Comparison of ENCODE assay signal across 11 cellular contexts in genomic region chr15:25793354-25794050, GRCh38.
DNase-seq lines count a peak whose midpoint lies in the region; ATAC-seq, FAIRE-seq and TF ChIP-seq lines count a peak whose summit lies in the region.
"Had no signal": no experiment of that assay in that cellular context is flagged by ENCODE, and none has a peak within 500 bp of the region (broad histone marks: within the 10 kb centered on the region; RNA-seq: fewer than 3 reads in every experiment).

No MANE protein-coding gene starts in this region.

- H3K4me3 Mint-ChIP-seq in dendritic cell treated with granulocyte-macrophage colony-stimulating factor and Interleukin-4, amounts not matched to agents 40 ng/mL and 50 ng/mL, for 4 days = peak overlapping the region; percentile 6
- H3K4me3 Mint-ChIP-seq in activated CD4-positive, alpha-beta memory T cell treated with anti-CD3 and anti-CD28 coated beads, Interleukin-2, amount 10 ng/mL, durations not matched to agents 7 days and 5 days = no peak overlapping the region
- H3K4me3 Mint-ChIP-seq: activated T-cell treated with anti-CD3 and anti-CD28 coated beads, Interleukin-2, amount 50 U/mL, for 4 hours had no signal

- H3K27me3 Mint-ChIP-seq in dendritic cell treated with granulocyte-macrophage colony-stimulating factor and Interleukin-4, amounts not matched to agents 40 ng/mL and 50 ng/mL, for 4 days = peaks cover 15% of the 10 kb centered on the region
- H3K27me3 Mint-ChIP-seq in activated CD4-positive, alpha-beta memory T cell treated with anti-CD3 and anti-CD28 coated beads, Interleukin-2, amount 10 ng/mL, durations not matched to agents 7 days and 5 days = no peaks in the 10 kb centered on the region

- peak; percentile 42 for DNase-seq in GM12891 (ENCODE audit: insufficient read length, low spot score)
- no peak for DNase-seq in activated CD4-positive, alpha-beta memory T cell treated with anti-CD3 and anti-CD28 coated beads, Interleukin-2, amount 10 ng/mL, durations not matched to agents 7 days and 5 days
- DNase-seq in NCI-H82 (lab: John Stamatoyannopoulos, UW) = no peak
- DNase-seq: activated T-cell treated with anti-CD3 and anti-CD28 coated beads, Interleukin-2, amount 50 U/mL, for 4 hours; left cardiac atrium had no signal

- no peak for TF ChIP-seq POLR2A in GM12891 (IDR thresholded peaks at IDR 0.05; ENCODE audit: low read depth, low read length)

- CTCF ChIA-PET in activated CD4-positive, alpha-beta memory T cell treated with anti-CD3 and anti-CD28 coated beads, Interleukin-2, amount 10 ng/mL, durations not matched to agents 7 days and 5 days (lab: Charles Lee) = no interaction called here

- peak; percentile 93 for ATAC-seq in GM21447 (IDR thresholded peaks at IDR 0.05; ENCODE audit: unreplicated experiment)
- peak; percentile 89 for ATAC-seq in HG03378 (IDR thresholded peaks at IDR 0.05; ENCODE audit: unreplicated experiment)
- no peak for ATAC-seq in activated CD4-positive, CD25-positive, alpha-beta regulatory T cell treated with anti-CD3 and anti-CD28 coated beads, Interleukin-2, amount 50 U/mL, for 24 hours
- no peak for ATAC-seq in GM18873 (IDR thresholded peaks at IDR 0.05; ENCODE audit: low FRiP score, unreplicated experiment)
- ATAC-seq: activated T-cell treated with anti-CD3 and anti-CD28 coated beads, Interleukin-2, amount 50 U/mL, for 4 hours had no signal

- H3K4me1 Mint-ChIP-seq in dendritic cell treated with granulocyte-macrophage colony-stimulating factor and Interleukin-4, amounts not matched to agents 40 ng/mL and 50 ng/mL, for 4 days (ENCODE audit: low read depth) = peaks cover 99% of the 10 kb centered on the region
- H3K4me1 Mint-ChIP-seq in activated CD4-positive, alpha-beta memory T cell treated with anti-CD3 and anti-CD28 coated beads, Interleukin-2, amount 10 ng/mL, durations not matched to agents 7 days and 5 days = peaks cover 43% of the 10 kb centered on the region

- H3K9me3 Mint-ChIP-seq in dendritic cell treated with granulocyte-macrophage colony-stimulating factor and Interleukin-4, amounts not matched to agents 40 ng/mL and 50 ng/mL, for 4 days = no peaks in the 10 kb centered on the region
- H3K9me3 Mint-ChIP-seq in activated CD4-positive, alpha-beta memory T cell treated with anti-CD3 and anti-CD28 coated beads, Interleukin-2, amount 10 ng/mL, durations not matched to agents 7 days and 5 days = no peaks in the 10 kb centered on the region
- H3K9me3 Mint-ChIP-seq: activated T-cell treated with anti-CD3 and anti-CD28 coated beads, Interleukin-2, amount 50 U/mL, for 4 hours had no signal

- FAIRE-seq in GM12891 (lab: Jason Lieb, UNC) = peak; percentile 78
- FAIRE-seq: urothelium cell line had no signal

- H3K27ac Mint-ChIP-seq in dendritic cell treated with granulocyte-macrophage colony-stimulating factor and Interleukin-4, amounts not matched to agents 40 ng/mL and 50 ng/mL, for 4 days = peak overlapping the region; percentile 79
- H3K27ac Mint-ChIP-seq in activated CD4-positive, alpha-beta memory T cell treated with anti-CD3 and anti-CD28 coated beads, Interleukin-2, amount 10 ng/mL, durations not matched to agents 7 days and 5 days = no peak overlapping the region

- intact Hi-C loops in dendritic cell treated with granulocyte-macrophage colony-stimulating factor and Interleukin-4, amounts not matched to agents 40 ng/mL and 50 ng/mL, for 4 days (cut with micrococcal nuclease) = loop anchor here (2.0 kb wide), 1 partner anchor 67 kb away; no protein-coding TSS in a partner anchor

- no peaks in the 10 kb centered on the region for H3K36me3 Mint-ChIP-seq in dendritic cell treated with granulocyte-macrophage colony-stimulating factor and Interleukin-4, amounts not matched to agents 40 ng/mL and 50 ng/mL, for 4 days (ENCODE audit: low read depth)
- H3K36me3 Mint-ChIP-seq in activated CD4-positive, alpha-beta memory T cell treated with anti-CD3 and anti-CD28 coated beads, Interleukin-2, amount 10 ng/mL, durations not matched to agents 7 days and 5 days (ENCODE audit: low read depth) = peaks cover 4% of the 10 kb centered on the region

- POLR2A ChIA-PET in activated CD4-positive, alpha-beta memory T cell treated with anti-CD3 and anti-CD28 coated beads, Interleukin-2, amount 10 ng/mL, durations not matched to agents 7 days and 5 days (lab: Charles Lee) = no interaction called here

TF ChIP-seq in GM12891, 5 proteins besides CTCF, POLR2A, EP300 and RAD21:
- TF ChIP-seq TAF1 (IDR thresholded peaks at IDR 0.05; ENCODE audit: low read depth, low read length) = no peak
- peak; percentile 96 for TF ChIP-seq SPI1 (IDR thresholded peaks at IDR 0.05; ENCODE audit: low read depth, low read length)
- no peak for TF ChIP-seq PAX5 (IDR thresholded peaks at IDR 0.05; ENCODE audit: insufficient read depth, low read length, severe bottlenecking)
- TF ChIP-seq POLR2AphosphoS5 (IDR thresholded peaks at IDR 0.05; ENCODE audit: low read depth, low read length) = no peak
- no peak for TF ChIP-seq POU2F2 (IDR thresholded peaks at IDR 0.05; ENCODE audit: low read depth, low read length)

Comparison
In these comparisons a context has a peak if more than half of its experiments do, and no peak if none do; other contexts are left out.
1. ATAC-seq: peak in GM21447 (single experiment) and HG03378 (single experiment); none in activated CD4-positive, CD25-positive, alpha-beta regulatory T cell treated with anti-CD3 and anti-CD28 coated beads, Interleukin-2, amount 50 U/mL, for 24 hours (0 of 2) and GM18873 (single experiment).